Comparison of ENCODE assay signal across 31 cellular contexts in genomic region chr2:201660293-201660895, GRCh38. TPM values are rescaled to one million over a fixed set of nuclear protein-coding genes. Genes with fewer than 3 reads are reported as not detected.
DNase-seq lines count a peak whose midpoint lies in the region; ATAC-seq and TF ChIP-seq lines count a peak whose summit lies in the region.
"Had no signal": no experiment of that assay in that cellular context is flagged by ENCODE, and none has a peak within 500 bp of the region (broad histone marks: within the 10 kb centered on the region; RNA-seq: fewer than 3 reads in every experiment).

No MANE protein-coding gene starts in this region.

- CTCF ChIA-PET in CD8-positive, alpha-beta T cell (lab: Charles Lee): no interaction called here
- CTCF ChIA-PET in activated CD8-positive, alpha-beta T cell treated with anti-CD3 and anti-CD28 coated beads, Interleukin-2, amount 10 ng/mL, durations not matched to agents 7 days and 5 days (lab: Charles Lee): no interaction called here

- no peaks in the 10 kb centered on the region for H3K27me3 ChIP-seq in WERI-Rb-1 (ENCODE audit: insufficient read depth, low read depth, severe bottlenecking)
- no peaks in the 10 kb centered on the region for H3K27me3 ChIP-seq in CD8-positive, alpha-beta T cell (ENCODE audit: insufficient read depth, low read length)
- H3K27me3 ChIP-seq: right atrium auricular region, transverse colon had no signal

- no peak overlapping the region for H3K4me3 Mint-ChIP-seq in stimulated activated effector memory CD8-positive, alpha-beta T cell treated with anti-CD3 and anti-CD28 coated beads, Interleukin-12 subunit alpha, Interleukin-12 subunit beta, amount 100 ng/mL, for 72 hours
- no peak overlapping the region for H3K4me3 Mint-ChIP-seq in CD8-positive, alpha-beta T cell
- H3K4me3 Mint-ChIP-seq in activated CD8-positive, alpha-beta T cell treated with anti-CD3 and anti-CD28 coated beads, Interleukin-2, amount 10 ng/mL, durations not matched to agents 7 days and 5 days: no peak overlapping the region
- H3K4me3 Mint-ChIP-seq: dendritic cell treated with granulocyte-macrophage colony-stimulating factor and Interleukin-4, amounts not matched to agents 40 ng/mL and 50 ng/mL, for 4 days; naive thymus-derived CD4-positive, alpha-beta T cell; stimulated activated naive CD8-positive, alpha-beta T cell treated with anti-CD3 and anti-CD28 coated beads, Interleukin-15, amount 100 ng/mL, for 72 hours; T-helper 17 cell had no signal

- intact Hi-C loops in CD8-positive, alpha-beta T cell (cut with DNase I, micrococcal nuclease): no loop called here

- no peaks in the 10 kb centered on the region for H3K36me3 ChIP-seq in WERI-Rb-1
- H3K36me3 ChIP-seq in CD8-positive, alpha-beta T cell (ENCODE audit: insufficient read depth, low read length): no peaks in the 10 kb centered on the region
- H3K36me3 ChIP-seq: right atrium auricular region, transverse colon had no signal

- H3K9me3 ChIP-seq in WERI-Rb-1 (ENCODE audit: severe bottlenecking): no peaks in the 10 kb centered on the region
- H3K9me3 ChIP-seq in CD8-positive, alpha-beta T cell (ENCODE audit: low read length): no peaks in the 10 kb centered on the region
- H3K9me3 ChIP-seq: Caco-2, right atrium auricular region, transverse colon had no signal

- peaks cover 10% of the 10 kb centered on the region for H3K4me1 Mint-ChIP-seq in stimulated activated effector memory CD8-positive, alpha-beta T cell treated with anti-CD3 and anti-CD28 coated beads, Interleukin-12 subunit alpha, Interleukin-12 subunit beta, amount 100 ng/mL, for 72 hours
- peaks cover 2% of the 10 kb centered on the region for H3K4me1 Mint-ChIP-seq in CD8-positive, alpha-beta T cell (ENCODE audit: low read depth)
- H3K4me1 Mint-ChIP-seq in activated CD8-positive, alpha-beta T cell treated with anti-CD3 and anti-CD28 coated beads, Interleukin-2, amount 10 ng/mL, durations not matched to agents 7 days and 5 days (ENCODE audit: low read depth): no peaks in the 10 kb centered on the region
- H3K4me1 Mint-ChIP-seq: stimulated activated naive CD8-positive, alpha-beta T cell treated with anti-CD3 and anti-CD28 coated beads, Interleukin-15, amount 100 ng/mL, for 72 hours had no signal

- TF ChIP-seq POLR2A in NB4 (IDR thresholded peaks at IDR 0.05; ENCODE audit: extremely low read depth, insufficient read length): no peak

- peaks cover 6% of the 10 kb centered on the region for H3K27me3 Mint-ChIP-seq in CD8-positive, alpha-beta T cell (ENCODE audit: low read depth)
- H3K27me3 Mint-ChIP-seq in activated CD8-positive, alpha-beta T cell treated with anti-CD3 and anti-CD28 coated beads, Interleukin-2, amount 10 ng/mL, durations not matched to agents 7 days and 5 days (ENCODE audit: low read depth): peaks cover 18% of the 10 kb centered on the region
- H3K27me3 Mint-ChIP-seq: dendritic cell treated with granulocyte-macrophage colony-stimulating factor and Interleukin-4, amounts not matched to agents 40 ng/mL and 50 ng/mL, for 4 days; stimulated activated naive CD8-positive, alpha-beta T cell treated with anti-CD3 and anti-CD28 coated beads, Interleukin-15, amount 100 ng/mL, for 72 hours had no signal

- H3K36me3 Mint-ChIP-seq in stimulated activated effector memory CD8-positive, alpha-beta T cell treated with anti-CD3 and anti-CD28 coated beads, Interleukin-12 subunit alpha, Interleukin-12 subunit beta, amount 100 ng/mL, for 72 hours: no peaks in the 10 kb centered on the region
- no peaks in the 10 kb centered on the region for H3K36me3 Mint-ChIP-seq in CD8-positive, alpha-beta T cell
- H3K36me3 Mint-ChIP-seq in activated CD8-positive, alpha-beta T cell treated with anti-CD3 and anti-CD28 coated beads, Interleukin-2, amount 10 ng/mL, durations not matched to agents 7 days and 5 days (ENCODE audit: low read depth): no peaks in the 10 kb centered on the region
- H3K36me3 Mint-ChIP-seq: naive thymus-derived CD4-positive, alpha-beta T cell had no signal

- H3K27ac ChIP-seq in WERI-Rb-1: no peak overlapping the region
- H3K27ac ChIP-seq in CD8-positive, alpha-beta T cell (ENCODE audit: low read depth, low read length): no peak overlapping the region
- H3K27ac ChIP-seq: GM23248, right atrium auricular region, transverse colon, VCaP had no signal

- no peak overlapping the region for H3K27ac Mint-ChIP-seq in stimulated activated effector memory CD8-positive, alpha-beta T cell treated with anti-CD3 and anti-CD28 coated beads, Interleukin-12 subunit alpha, Interleukin-12 subunit beta, amount 100 ng/mL, for 72 hours
- no peak overlapping the region for H3K27ac Mint-ChIP-seq in CD8-positive, alpha-beta T cell
- H3K27ac Mint-ChIP-seq in activated CD8-positive, alpha-beta T cell treated with anti-CD3 and anti-CD28 coated beads, Interleukin-2, amount 10 ng/mL, durations not matched to agents 7 days and 5 days: no peak overlapping the region
- H3K27ac Mint-ChIP-seq: dendritic cell treated with granulocyte-macrophage colony-stimulating factor and Interleukin-4, amounts not matched to agents 40 ng/mL and 50 ng/mL, for 4 days; naive thymus-derived CD4-positive, alpha-beta T cell; stimulated activated naive CD8-positive, alpha-beta T cell treated with anti-CD3 and anti-CD28 coated beads, Interleukin-15, amount 100 ng/mL, for 72 hours had no signal

- H3K4me3 ChIP-seq in NB4 (ENCODE audit: low read depth, low read length) (no peak overlapping the region), WERI-Rb-1 (ENCODE audit: low read depth, low read length) (no peak overlapping the region)
- no peak overlapping the region for H3K4me3 ChIP-seq in CD8-positive, alpha-beta T cell (ENCODE audit: low read depth, low read length)
- H3K4me3 ChIP-seq: GM23248, right atrium auricular region, transverse colon had no signal

- peak; percentile 40 for ATAC-seq in stimulated activated effector memory CD8-positive, alpha-beta T cell treated with anti-CD3 and anti-CD28 coated beads, Interleukin-12 subunit alpha, Interleukin-12 subunit beta, amount 100 ng/mL, for 72 hours
- no peak for ATAC-seq in CD8-positive, alpha-beta T cell
- no peak for ATAC-seq in activated CD8-positive, alpha-beta T cell treated with anti-CD3 and anti-CD28 coated beads, Interleukin-2, amount 10 ng/mL, durations not matched to agents 7 days and 5 days
- ATAC-seq: left lobe of liver; naive thymus-derived CD4-positive, alpha-beta T cell; stimulated activated naive CD8-positive, alpha-beta T cell treated with anti-CD3 and anti-CD28 coated beads, Interleukin-15, amount 100 ng/mL, for 72 hours; T-helper 17 cell had no signal

- TF ChIP-seq CTCF in NB4 (IDR thresholded peaks at IDR 0.05; ENCODE audit: low read depth, low read length) (no peak), WERI-Rb-1 (IDR thresholded peaks at IDR 0.05; ENCODE audit: low read depth, low read length) (no peak)
- no peak for TF ChIP-seq CTCF in CD8-positive, alpha-beta T cell (IDR thresholded peaks at IDR 0.05)

- DNase-seq in SIG-M5 treated with dmso at 0.1 percent for 504 hours (lab: John Stamatoyannopoulos, UW; ENCODE audit: unreplicated experiment) (peak; percentile 32), SIG-M5 (lab: John Stamatoyannopoulos, UW) (no peak), NB4 (ENCODE audit: low read depth) (peak; percentile 66), WERI-Rb-1 (peak; percentile 54)
- DNase-seq in stimulated activated effector memory CD8-positive, alpha-beta T cell treated with anti-CD3 and anti-CD28 coated beads, Interleukin-12 subunit alpha, Interleukin-12 subunit beta, amount 100 ng/mL, for 72 hours (ENCODE audit: low spot score in 2 of 2): no peak
- no peak for DNase-seq in CD8-positive, alpha-beta T cell
- DNase-seq in activated CD4-positive, CD25-positive, alpha-beta regulatory T cell (lab: John Stamatoyannopoulos, UW): no peak
- DNase-seq in activated CD8-positive, alpha-beta T cell treated with anti-CD3 and anti-CD28 coated beads, Interleukin-2, amount 10 ng/mL, durations not matched to agents 7 days and 5 days: no peak
- DNase-seq: activated CD4-positive, alpha-beta T cell treated with anti-CD3 and anti-CD28 coated beads, Interleukin-2, amount 50 U/mL, for 4 hours; activated naive CD4-positive, alpha-beta T cell; activated T-cell treated with anti-CD3 and anti-CD28 coated beads for 4 hours; amniotic stem cell; Caco-2; GM23248; head of caudate nucleus; naive thymus-derived CD4-positive, alpha-beta T cell; NCI-H1930; NCI-H2227 treated with DMSO at 0.1 percent for 48 hours; NCI-H774; SHP77 treated with DMSO at 0.1 percent for 48 hours; stimulated activated CD4-positive, alpha-beta T cell treated with anti-CD3 and anti-CD28 coated beads, Interleukin-12 subunit alpha, Interleukin-12 subunit beta, amount 100 ng/mL, for 4 hours; stimulated activated CD4-positive, alpha-beta T cell treated with anti-CD3 and anti-CD28 coated beads, Interleukin-4, amount 100 ng/mL, for 4 hours; stimulated activated naive CD8-positive, alpha-beta T cell treated with anti-CD3 and anti-CD28 coated beads, Interleukin-15, amount 100 ng/mL, for 72 hours; T-helper 17 cell; transverse colon had no signal

- POLR2A ChIA-PET in CD8-positive, alpha-beta T cell (lab: Charles Lee): no interaction called here
- POLR2A ChIA-PET in activated CD8-positive, alpha-beta T cell treated with anti-CD3 and anti-CD28 coated beads, Interleukin-2, amount 10 ng/mL, durations not matched to agents 7 days and 5 days (lab: Charles Lee): no interaction called here

- H3K4me1 ChIP-seq in CD8-positive, alpha-beta T cell (ENCODE audit: insufficient read depth, low read length): no peaks in the 10 kb centered on the region
- H3K4me1 ChIP-seq: Caco-2, right atrium auricular region, transverse colon had no signal

- no peaks in the 10 kb centered on the region for H3K9me3 Mint-ChIP-seq in stimulated activated effector memory CD8-positive, alpha-beta T cell treated with anti-CD3 and anti-CD28 coated beads, Interleukin-12 subunit alpha, Interleukin-12 subunit beta, amount 100 ng/mL, for 72 hours
- no peaks in the 10 kb centered on the region for H3K9me3 Mint-ChIP-seq in CD8-positive, alpha-beta T cell
- no peaks in the 10 kb centered on the region for H3K9me3 Mint-ChIP-seq in activated CD8-positive, alpha-beta T cell treated with anti-CD3 and anti-CD28 coated beads, Interleukin-2, amount 10 ng/mL, durations not matched to agents 7 days and 5 days (ENCODE audit: insufficient read depth)
- H3K9me3 Mint-ChIP-seq: dendritic cell treated with granulocyte-macrophage colony-stimulating factor and Interleukin-4, amounts not matched to agents 40 ng/mL and 50 ng/mL, for 4 days; naive thymus-derived CD4-positive, alpha-beta T cell; stimulated activated naive CD8-positive, alpha-beta T cell treated with anti-CD3 and anti-CD28 coated beads, Interleukin-15, amount 100 ng/mL, for 72 hours had no signal

RNA-seq across cellular contexts. Expression of gene TMEM237, which starts 17.1 kb away (rescaled TPM):
- 10 to 100 TPM in 1 of 2 experiments, 1 to 10 TPM in 1; 9.0 to 11.4 TPM for total RNA-seq in CD8-positive, alpha-beta T cell
- 10 to 100 TPM; 24.0 TPM for total RNA-seq in activated CD8-positive, alpha-beta T cell treated with anti-CD3 and anti-CD28 coated beads, Interleukin-2, amount 10 ng/mL, durations not matched to agents 7 days and 5 days

RNA-seq across cellular contexts. Expression of gene MPP4, which starts 38.0 kb away (rescaled TPM):
- not detected for total RNA-seq in CD8-positive, alpha-beta T cell
- not detected for total RNA-seq in activated CD8-positive, alpha-beta T cell treated with anti-CD3 and anti-CD28 coated beads, Interleukin-2, amount 10 ng/mL, durations not matched to agents 7 days and 5 days
- total RNA-seq: left lobe of liver, MCF 10A, mesenteric fat pad, transverse colon had no signal

Comparison
In these comparisons a context has a peak if more than half of its experiments do, and no peak if none do; other contexts are left out.
1. DNase-seq: peak in SIG-M5 treated with dmso at 0.1 percent for 504 hours (single experiment), NB4 (single experiment) and WERI-Rb-1 (single experiment); none in SIG-M5 (single experiment), stimulated activated effector memory CD8-positive, alpha-beta T cell treated with anti-CD3 and anti-CD28 coated beads, Interleukin-12 subunit alpha, Interleukin-12 subunit beta, amount 100 ng/mL, for 72 hours (0 of 2), CD8-positive, alpha-beta T cell (0 of 7), activated CD4-positive, CD25-positive, alpha-beta regulatory T cell (0 of 4) and activated CD8-positive, alpha-beta T cell treated with anti-CD3 and anti-CD28 coated beads, Interleukin-2, amount 10 ng/mL, durations not matched to agents 7 days and 5 days (single experiment).